In genomic region chr12:26195250-26195640, GRCh38 we compare ENCODE assay signal across 7 cellular contexts. TPM values are rescaled to one million over a fixed set of nuclear protein-coding genes. Genes with fewer than 3 reads are reported as not detected.
DNase-seq lines count a peak whose midpoint lies in the region; ATAC-seq and TF ChIP-seq lines count a peak whose summit lies in the region.

Gene SSPN (plus strand): TSS chr12:26195573. CDS start chr12:26195673, 100 bp downstream.

- peaks cover 4% of the 10 kb centered on the region for H3K4me1 Mint-ChIP-seq in type B pancreatic cell (ENCODE audit: unreplicated experiment)

- peaks cover 39% of the 10 kb centered on the region for H3K27me3 Mint-ChIP-seq in type B pancreatic cell

- H2AFZ ChIP-seq in fibroblast of lung (ENCODE audit: low read length), result peak within 1 kb of the TSS; percentile 97

- no peaks in the 10 kb centered on the region for H3K27me3 ChIP-seq in fibroblast of lung (ENCODE audit: control insufficient read depth, insufficient read depth, low read length)

- H3K4me3 Mint-ChIP-seq in type B pancreatic cell, result peak within 1 kb of the TSS; percentile 96

- no peaks in the 10 kb centered on the region for H3K36me3 Mint-ChIP-seq in type B pancreatic cell

- TF ChIP-seq CTCF in fibroblast of lung (conservative IDR thresholded peaks at IDR 0.05 in 1 of 2, IDR thresholded peaks at IDR 0.05 in 1 of 2; ENCODE audit: low read depth in 1 of 2, low read length in 2 of 2) (no peak), type B pancreatic cell (conservative IDR thresholded peaks at IDR 0.05) (no peak)

- peak within 1 kb of the TSS; percentile 71 for H3K27ac ChIP-seq in fibroblast of lung (ENCODE audit: insufficient read depth, low read length)

- H3K27ac Mint-ChIP-seq in type B pancreatic cell, result peak within 1 kb of the TSS; percentile 86

- H3K9ac ChIP-seq in fibroblast of lung (ENCODE audit: insufficient read depth, low read length), result peak within 1 kb of the TSS; percentile 66

- H3K9me3 ChIP-seq in fibroblast of lung (ENCODE audit: control insufficient read depth, insufficient read depth, low read depth, low read length), result no peaks in the 10 kb centered on the region

- H3K4me3 ChIP-seq in GM08714 (ENCODE audit: low read length) (peak within 1 kb of the TSS; percentile 32; the same call in 1 of the 2 replicates), fibroblast of lung (replicated peaks in 1 of 4; ENCODE audit: control extremely low read depth in 1 of 4, insufficient read depth in 1 of 4, low read depth in 3 of 4, low read length in 4 of 4) (peak within 1 kb of the TSS; percentile 42 to 74 (median 64))

- DNase-seq in SW480 (ENCODE audit: low spot score) (peak; percentile 84), fibroblast of lung (ENCODE audit: low read depth in 2 of 2) (peak; percentile 70 to 83), mucosa of gallbladder (ENCODE audit: low spot score) (peak; percentile 62), type B pancreatic cell (ENCODE audit: extremely low spot score, unreplicated experiment) (peak; percentile 81)

- ATAC-seq in HG02588 (IDR thresholded peaks at IDR 0.05; ENCODE audit: unreplicated experiment) (peak; percentile 49), GM21381 (IDR thresholded peaks at IDR 0.05; ENCODE audit: unreplicated experiment) (no peak)

- H4K20me1 ChIP-seq in fibroblast of lung (ENCODE audit: control insufficient read depth, extremely low read depth, insufficient read depth, low read length), result no peaks in the 10 kb centered on the region

- H3K9me3 Mint-ChIP-seq in type B pancreatic cell, result no peaks in the 10 kb centered on the region

- H3K79me2 ChIP-seq in fibroblast of lung (ENCODE audit: control insufficient read depth, insufficient read depth, low read length), result no peaks in the 10 kb centered on the region

- peak within 1 kb of the TSS; percentile 97 for H3K4me2 ChIP-seq in fibroblast of lung (ENCODE audit: extremely low read depth, insufficient read depth, low read length)

- H3K36me3 ChIP-seq in fibroblast of lung (ENCODE audit: control insufficient read depth, insufficient read depth, low read length), result no peaks in the 10 kb centered on the region

- H3K4me1 ChIP-seq in fibroblast of lung (ENCODE audit: control insufficient read depth, extremely low read depth, insufficient read depth, low read length), result peaks cover 3% of the 10 kb centered on the region

RNA-seq across cellular contexts. Expression of gene SSPN, which starts in this region (rescaled TPM):
- total RNA-seq in fibroblast of lung (9.8 and 18.5 TPM in 2 replicates), mucosa of gallbladder (64.4 TPM), type B pancreatic cell (ENCODE audit: low replicate concordance) (2.9 and 11.3 TPM in 2 replicates)
- 7.5 and 18.3 TPM in 2 replicates for polyA plus RNA-seq in fibroblast of lung
- 5.8 and 16.2 TPM in 2 replicates for polyA plus RNA-seq in fibroblast of lung (2012)
- 26.3 and 44.0 TPM in 2 replicates for polyA minus RNA-seq in fibroblast of lung (ENCODE audit: low replicate concordance)
